In the genomic region with DNA sequence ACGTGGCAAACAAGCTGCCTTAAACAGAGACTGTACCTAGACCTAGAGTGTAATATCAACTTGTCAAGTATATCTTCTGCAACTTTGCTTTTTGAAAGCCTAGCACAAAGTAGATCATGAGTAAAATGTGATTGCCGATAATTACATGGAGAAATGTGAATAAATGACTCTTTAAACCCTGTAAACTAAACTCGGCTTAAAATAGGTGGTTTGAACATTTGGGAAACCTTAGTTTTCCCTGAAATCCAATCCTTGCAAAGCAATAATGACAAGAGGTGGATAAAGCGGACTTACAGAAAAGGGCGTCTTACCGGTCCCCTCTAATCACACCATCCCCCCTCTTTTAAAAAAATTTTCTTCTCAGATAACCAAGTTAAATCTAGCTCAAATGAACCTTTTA, we compare ENCODE assay signal across 8 cellular contexts. TPM values are rescaled to one million over a fixed set of nuclear protein-coding genes. Genes with fewer than 3 reads are reported as not detected.
DNase-seq lines count a peak whose midpoint lies in the region; ATAC-seq and TF ChIP-seq lines count a peak whose summit lies in the region.

No MANE protein-coding gene starts in this region.

- peak overlapping the region; percentile 66 to 99 (median 84) for H3K4me2 ChIP-seq in BLaER1 treated with 17β-estradiol and CSF1 and Interleukin-3, amounts not matched to agents 10 nM and 100 nM

- peak overlapping the region; percentile 87 to 96 (median 94) for H3K9ac ChIP-seq in BLaER1 treated with 17β-estradiol and CSF1 and Interleukin-3, amounts not matched to agents 10 nM and 100 nM

- H3K4me1 ChIP-seq in BLaER1 treated with 17β-estradiol and CSF1 and Interleukin-3, amounts not matched to agents 10 nM and 100 nM = peaks cover 25 to 33% (median 31%) of the 10 kb centered on the region in 10 experiments

- H3K27me3 Mint-ChIP-seq in dendritic cell treated with granulocyte-macrophage colony-stimulating factor and Interleukin-4, amounts not matched to agents 40 ng/mL and 50 ng/mL, for 4 days = peaks cover 1% of the 10 kb centered on the region
- H3K27me3 Mint-ChIP-seq in nephron progenitor cell (ENCODE audit: low read depth, poor library complexity) = peaks cover 5% of the 10 kb centered on the region

- H3K9me3 ChIP-seq in BLaER1 treated with 17β-estradiol and CSF1 and Interleukin-3, amounts not matched to agents 10 nM and 100 nM (replicated peaks in 1 of 11) = peaks cover 17 to 42% (median 24%) of the 10 kb centered on the region in 11 experiments
- peaks cover 5% of the 10 kb centered on the region for H3K9me3 ChIP-seq in MG63

- ATAC-seq in GM19452 (IDR thresholded peaks at IDR 0.05; ENCODE audit: unreplicated experiment) (no peak), HG02588 (IDR thresholded peaks at IDR 0.05; ENCODE audit: unreplicated experiment) (no peak)

- intact Hi-C loops in dendritic cell treated with granulocyte-macrophage colony-stimulating factor and Interleukin-4, amounts not matched to agents 40 ng/mL and 50 ng/mL, for 4 days (cut with micrococcal nuclease) = no loop called here

- H3K36me3 ChIP-seq in BLaER1 treated with 17β-estradiol and CSF1 and Interleukin-3, amounts not matched to agents 10 nM and 100 nM = peaks cover 0 to 31% (median 15%) of the 10 kb centered on the region in 11 experiments; a peak in 18 of 22 replicates
- peaks cover 21% of the 10 kb centered on the region for H3K36me3 ChIP-seq in MG63

- DNase-seq in MG63 (no peak), nephron progenitor cell (no peak), DMS79 treated with DMSO at 0.1 percent for 48 hours (lab: John Stamatoyannopoulos, UW) (no peak), NOMO-1 treated with dmso at 0.1 percent for 144 hours (lab: John Stamatoyannopoulos, UW; ENCODE audit: unreplicated experiment) (no peak)

- TF ChIP-seq CTCF in nephron progenitor cell (IDR thresholded peaks at IDR 0.05) = no peak

- H3K27ac ChIP-seq in BLaER1 treated with 17β-estradiol and CSF1 and Interleukin-3, amounts not matched to agents 10 nM and 100 nM = peak overlapping the region; percentile 85 to 97 (median 94)

- H3K4me3 Mint-ChIP-seq in dendritic cell treated with granulocyte-macrophage colony-stimulating factor and Interleukin-4, amounts not matched to agents 40 ng/mL and 50 ng/mL, for 4 days = peak overlapping the region; percentile 89
- peak overlapping the region; percentile 92 for H3K4me3 Mint-ChIP-seq in nephron progenitor cell

- peaks cover 0 to 34% (median 17%) of the 10 kb centered on the region in 11 experiments; a peak in 18 of 22 replicates for H4K20me1 ChIP-seq in BLaER1 treated with 17β-estradiol and CSF1 and Interleukin-3, amounts not matched to agents 10 nM and 100 nM

- peaks cover 7% of the 10 kb centered on the region for H3K9me3 Mint-ChIP-seq in dendritic cell treated with granulocyte-macrophage colony-stimulating factor and Interleukin-4, amounts not matched to agents 40 ng/mL and 50 ng/mL, for 4 days
- peaks cover 29% of the 10 kb centered on the region for H3K9me3 Mint-ChIP-seq in nephron progenitor cell

- H3K27ac Mint-ChIP-seq in dendritic cell treated with granulocyte-macrophage colony-stimulating factor and Interleukin-4, amounts not matched to agents 40 ng/mL and 50 ng/mL, for 4 days = peak overlapping the region; percentile 97
- H3K27ac Mint-ChIP-seq in nephron progenitor cell = peak overlapping the region; percentile 98

- H3K4me1 Mint-ChIP-seq in dendritic cell treated with granulocyte-macrophage colony-stimulating factor and Interleukin-4, amounts not matched to agents 40 ng/mL and 50 ng/mL, for 4 days (ENCODE audit: low read depth) = peaks cover 13% of the 10 kb centered on the region
- H3K4me1 Mint-ChIP-seq in nephron progenitor cell = peaks cover 27% of the 10 kb centered on the region

- peaks cover 15% of the 10 kb centered on the region for H3K36me3 Mint-ChIP-seq in dendritic cell treated with granulocyte-macrophage colony-stimulating factor and Interleukin-4, amounts not matched to agents 40 ng/mL and 50 ng/mL, for 4 days (ENCODE audit: low read depth)
- peaks cover 41% of the 10 kb centered on the region for H3K36me3 Mint-ChIP-seq in nephron progenitor cell (ENCODE audit: low read depth)

- no peaks in the 10 kb centered on the region for H3K27me3 ChIP-seq in BLaER1 treated with 17β-estradiol and CSF1 and Interleukin-3, amounts not matched to agents 10 nM and 100 nM
- H3K27me3 ChIP-seq in MG63 = no peaks in the 10 kb centered on the region

- peak overlapping the region; percentile 59 to 84 (median 79) for H3K4me3 ChIP-seq in BLaER1 treated with 17β-estradiol and CSF1 and Interleukin-3, amounts not matched to agents 10 nM and 100 nM
- H3K4me3 ChIP-seq in MG63 = peak overlapping the region; percentile 98

RNA-seq across cellular contexts. Expression of gene PSMD14, which starts 0.5 kb away (rescaled TPM):
- total RNA-seq in MG63 (2014; rRNA removed; shearing (Covaris generic); ENCODE audit: low replicate concordance) = 230 and 306 TPM in 2 replicates
